1 cellular context compared by ENCODE assay signal in genomic region chr1:100557606-100557953, GRCh38.
TF ChIP-seq lines count a peak whose summit lies in the region.

No MANE protein-coding gene starts in this region.

TF ChIP-seq in WTC11, 78 proteins besides CTCF, POLR2A, EP300 and RAD21 (continued from another document):
- TF ChIP-seq CBFB (CRISPR knock-in tag; IDR thresholded peaks at IDR 0.05; ENCODE audit: low read depth) (no peak), ZBTB21 (CRISPR knock-in tag; IDR thresholded peaks at IDR 0.05; ENCODE audit: borderline replicate concordance) (no peak), NFATC4 (CRISPR knock-in tag; IDR thresholded peaks at IDR 0.05) (no peak), NFYB (CRISPR knock-in tag; conservative IDR thresholded peaks at IDR 0.05; ENCODE audit: low read depth) (no peak), ATF6 (CRISPR knock-in tag; IDR thresholded peaks at IDR 0.05) (no peak), MYBL2 (CRISPR knock-in tag; IDR thresholded peaks at IDR 0.05) (no peak), ELF4 (CRISPR knock-in tag; IDR thresholded peaks at IDR 0.05; ENCODE audit: low read depth) (no peak)
